In the genomic region with DNA sequence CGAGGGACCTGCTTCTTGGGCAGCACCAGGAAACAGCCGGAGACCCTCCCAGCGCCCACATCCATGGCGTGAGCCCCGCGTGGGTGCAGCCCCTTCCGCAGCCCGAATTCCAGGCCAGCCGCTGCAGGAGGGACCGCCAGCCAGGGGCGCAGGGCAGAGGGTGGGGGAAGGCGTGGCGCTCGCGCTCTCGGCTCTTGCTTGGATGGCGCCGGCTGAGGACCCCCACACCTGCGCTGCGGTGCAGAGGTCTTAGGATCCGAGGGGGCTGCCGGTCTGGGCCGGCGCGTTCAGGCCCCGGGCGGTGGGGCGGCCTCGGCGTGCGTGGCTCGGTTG, we compare ENCODE assay signal across 8 cellular contexts. TPM values are rescaled to one million over a fixed set of nuclear protein-coding genes. Genes with fewer than 3 reads are reported as not detected.
DNase-seq lines count a peak whose midpoint lies in the region; ATAC-seq and TF ChIP-seq lines count a peak whose summit lies in the region.

No MANE protein-coding gene starts in this region.

- H3K9me3 ChIP-seq in Caco-2 (no peaks in the 10 kb centered on the region), MM.1S (replicated peaks; ENCODE audit: insufficient read depth, low read length) (no peaks in the 10 kb centered on the region)

- H3K9me3 Mint-ChIP-seq in Caco-2 (ENCODE audit: unreplicated experiment) (no peaks in the 10 kb centered on the region), progenitor cell of endocrine pancreas (ENCODE audit: low read depth) (no peaks in the 10 kb centered on the region)

- H3K27ac ChIP-seq in MM.1S (ENCODE audit: low read length), result no peak overlapping the region

- H3F3A ChIP-seq in MM.1S (ENCODE audit: insufficient read depth, low read length), result no peaks in the 10 kb centered on the region; the same call in 1 of the 2 replicates

- H3K27ac Mint-ChIP-seq in Caco-2 (ENCODE audit: unreplicated experiment) (no peak overlapping the region), progenitor cell of endocrine pancreas (no peak overlapping the region)

- intact Hi-C loops in Caco-2 (cut with micrococcal nuclease; ENCODE audit: unreplicated experiment), result loop anchor here (1.0 kb wide), 3 partner anchors 86 to 231 kb away; no protein-coding TSS in a partner anchor

- H3K27me3 ChIP-seq in Caco-2 (replicated peaks; ENCODE audit: control insufficient read depth, insufficient read depth, low read length) (no peaks in the 10 kb centered on the region), MM.1S (replicated peaks; ENCODE audit: insufficient read depth, low read length) (peaks cover 72% of the 10 kb centered on the region)

- peak overlapping the region; percentile 28; the same call in 1 of the 2 replicates for H3K9ac ChIP-seq in MM.1S (ENCODE audit: low read length)

- H3K4me2 ChIP-seq in MM.1S (ENCODE audit: low read depth, low read length), result peak overlapping the region; percentile 99

- peak overlapping the region; percentile 90 for H2AFZ ChIP-seq in MM.1S (ENCODE audit: low read length)

- no peaks in the 10 kb centered on the region for H3K4me1 Mint-ChIP-seq in Caco-2 (ENCODE audit: low read depth, unreplicated experiment)
- peaks cover 5% of the 10 kb centered on the region for H3K4me1 Mint-ChIP-seq in progenitor cell of endocrine pancreas (ENCODE audit: low read depth)

- DNase-seq in Caco-2 (no peak), MM.1S (no peak), fibroblast of mammary gland (ENCODE audit: low read depth) (no peak), progenitor cell of endocrine pancreas (ENCODE audit: low spot score, unreplicated experiment) (no peak), NCI-H2196 treated with DMSO at 0.1 percent for 48 hours (lab: John Stamatoyannopoulos, UW; ENCODE audit: unreplicated experiment) (no peak), SK-N-DZ (ENCODE audit: low spot score) (no peak), DMS114 treated with DMSO at 0.1 percent for 48 hours (lab: John Stamatoyannopoulos, UW; ENCODE audit: unreplicated experiment) (no peak)

- H3K4me3 Mint-ChIP-seq in Caco-2 (ENCODE audit: unreplicated experiment) (peak overlapping the region; percentile 30), progenitor cell of endocrine pancreas (ENCODE audit: low read depth) (peak overlapping the region; percentile 45)

- POLR2A ChIA-PET in Caco-2 (lab: Charles Lee), result interaction anchor here (0.6 to 1.9 kb wide), 3 partner anchors 86 to 189 kb away, joined by 4 to 10 read pairs (median 8); a partner anchor contains a TSS

- no peak for ATAC-seq in HG03469 (IDR thresholded peaks at IDR 0.05; ENCODE audit: unreplicated experiment)

- no peaks in the 10 kb centered on the region for H4K20me1 ChIP-seq in MM.1S (ENCODE audit: insufficient read depth, low read length)

- no peaks in the 10 kb centered on the region for H3K36me3 Mint-ChIP-seq in Caco-2 (ENCODE audit: insufficient read depth, unreplicated experiment)
- no peaks in the 10 kb centered on the region for H3K36me3 Mint-ChIP-seq in progenitor cell of endocrine pancreas (ENCODE audit: insufficient read depth)

- no peaks in the 10 kb centered on the region for H3K27me3 Mint-ChIP-seq in Caco-2 (ENCODE audit: insufficient read depth, unreplicated experiment)
- H3K27me3 Mint-ChIP-seq in progenitor cell of endocrine pancreas, result peaks cover 27% of the 10 kb centered on the region

- H3K36me3 ChIP-seq in Caco-2 (ENCODE audit: control insufficient read depth, insufficient read depth, low read length) (no peaks in the 10 kb centered on the region), MM.1S (replicated peaks; ENCODE audit: insufficient read depth, low read length) (no peaks in the 10 kb centered on the region)

- no TSS peak for BruUV-seq in Caco-2 (replicated peaks; lab: Mats Ljungman, UMichigan)

- peaks cover 18% of the 10 kb centered on the region for H3K4me1 ChIP-seq in Caco-2
- H3K4me1 ChIP-seq in MM.1S (ENCODE audit: low read length), result peaks cover 6% of the 10 kb centered on the region

- no peaks in the 10 kb centered on the region for H3K9me2 ChIP-seq in MM.1S (replicated peaks; ENCODE audit: insufficient read depth, low read length)

- H3K4me3 ChIP-seq in Caco-2 (ENCODE audit: low read depth, low read length) (no peak overlapping the region), MM.1S (ENCODE audit: low read length) (peak overlapping the region; percentile 60), fibroblast of mammary gland (ENCODE audit: control insufficient read depth, low read depth, low read length) (peak overlapping the region; percentile 27)

- TF ChIP-seq CTCF in Caco-2 (IDR thresholded peaks at IDR 0.05; ENCODE audit: insufficient read depth in 1 of 2, low read depth in 1 of 2, low read length in 1 of 2, severe bottlenecking in 1 of 2, unreplicated experiment in 1 of 2) (no peak), MM.1S (IDR thresholded peaks at IDR 0.05; ENCODE audit: low read length) (no peak), fibroblast of mammary gland (conservative IDR thresholded peaks at IDR 0.05; ENCODE audit: control insufficient read depth, insufficient read depth, low read depth, low read length) (no peak), progenitor cell of endocrine pancreas (IDR thresholded peaks at IDR 0.05; ENCODE audit: unreplicated experiment) (no peak)

- H3K79me2 ChIP-seq in MM.1S (ENCODE audit: low read length), result no peaks in the 10 kb centered on the region

- CTCF ChIA-PET in Caco-2 (lab: Charles Lee), result interaction anchor here (0.9 to 3.6 kb wide), 14 partner anchors 10 to 261 kb away, joined by 3 to 34 read pairs (median 6); a partner anchor contains a TSS

RNA-seq across cellular contexts. Expression of a gene that starts 28.8 kb away (rescaled TPM):
- total RNA-seq in Caco-2 (2022), result 1,436 and 1,933 TPM in 2 replicates
- 3,227 and 3,279 TPM in 2 replicates for total RNA-seq in progenitor cell of endocrine pancreas
- 2,351 and 2,595 TPM in 2 replicates for polyA plus RNA-seq in SK-N-DZ (2014; cell fraction: cytosol; rRNA removed)
- 1,254 and 2,322 TPM in 2 replicates for polyA plus RNA-seq in SK-N-DZ (2014; cell fraction: nucleus; rRNA removed)

RNA-seq across cellular contexts. Expression of a gene that starts 44.3 kb away (rescaled TPM):
- total RNA-seq in Caco-2 (2022), result 2.1 and 2.9 TPM in 2 replicates
- total RNA-seq in progenitor cell of endocrine pancreas, result 4.8 and 5.3 TPM in 2 replicates
- 0.13 TPM in 1 of 2 replicates, not detected in the other for polyA plus RNA-seq in SK-N-DZ (2014; cell fraction: cytosol; rRNA removed)
- polyA plus RNA-seq in SK-N-DZ (2014; cell fraction: nucleus; rRNA removed), result 0.52 TPM in 1 of 2 replicates, not detected in the other
